In the genomic region with DNA sequence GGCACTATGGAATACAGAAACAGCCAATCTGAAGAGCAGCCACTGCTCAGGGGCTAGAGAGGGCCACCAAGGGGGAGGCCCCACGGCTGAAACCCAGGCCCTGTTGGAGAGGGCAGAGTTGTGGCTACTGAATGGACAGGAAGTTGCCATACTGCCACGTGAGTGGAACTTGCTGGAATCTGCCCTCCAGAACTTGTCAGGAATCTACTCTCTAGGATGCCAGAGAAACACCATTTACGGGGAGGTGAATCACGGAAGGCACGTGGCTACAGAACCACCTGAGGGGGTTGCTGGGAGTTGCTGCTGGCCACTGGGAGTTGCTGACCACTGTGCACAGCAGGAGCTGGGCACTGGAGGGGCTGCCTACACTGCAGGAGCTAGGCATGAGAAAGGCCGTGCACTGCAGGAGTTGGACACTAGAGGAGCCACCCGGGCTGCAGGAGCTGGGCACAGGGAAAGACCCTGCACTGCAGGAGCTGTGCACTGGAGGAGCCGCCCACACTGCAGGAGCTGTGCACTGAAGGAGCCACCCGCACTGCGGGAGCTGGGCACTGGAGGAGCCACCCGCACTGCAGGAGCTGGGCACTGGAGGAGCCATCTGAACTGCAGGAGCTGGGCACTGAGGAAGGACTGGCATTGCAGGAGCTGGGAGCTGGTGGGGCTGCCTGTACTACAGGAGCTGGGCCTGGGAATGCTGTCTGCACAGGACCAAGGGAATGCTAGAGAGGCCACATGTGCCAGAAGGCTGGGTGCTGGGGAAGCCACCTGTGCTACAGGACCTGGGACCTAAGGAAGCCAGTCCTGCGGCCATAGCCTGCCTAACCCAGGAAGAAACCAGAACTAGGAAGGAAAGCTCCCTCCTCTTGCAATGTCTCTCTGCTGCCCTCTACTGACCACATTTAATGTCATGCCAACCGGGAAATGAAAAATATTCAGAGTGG, we compare ENCODE assay signal across 9 cellular contexts.
DNase-seq lines count a peak whose midpoint lies in the region; ATAC-seq and TF ChIP-seq lines count a peak whose summit lies in the region.
"Had no signal": no experiment of that assay in that cellular context is flagged by ENCODE, and none has a peak within 500 bp of the region (broad histone marks: within the 10 kb centered on the region; RNA-seq: fewer than 3 reads in every experiment).

No MANE protein-coding gene starts in this region.

- H3K9me3 ChIP-seq in aorta (ENCODE audit: control insufficient read depth, low read length), result no peaks in the 10 kb centered on the region

- H3K4me3 ChIP-seq in KMS-11 (IDR thresholded peaks at IDR 0.05; ENCODE audit: insufficient read depth, low read depth, low read length) (no peak overlapping the region), aorta (ENCODE audit: low read length in 2 of 2) (no peak overlapping the region)

- peak; percentile 88 for DNase-seq in DMS79 treated with DMSO at 0.1 percent for 48 hours (lab: John Stamatoyannopoulos, UW)
- peak; percentile 79 for DNase-seq in OCI-M1 (lab: John Stamatoyannopoulos, UW)
- peak; percentile 64 for DNase-seq in activated effector memory CD4-positive, alpha-beta T cell treated with anti-CD3 and anti-CD28 coated beads, Interleukin-2, amount 50 U/mL, for 16 hours
- DNase-seq in foreskin melanocyte, result peak; percentile 71
- peak; percentile 63 for DNase-seq in neural crest cell (ENCODE audit: low read depth, low spot score)
- DNase-seq in aorta, result no peak

- no peaks in the 10 kb centered on the region for H3K79me2 ChIP-seq in KMS-11 (ENCODE audit: insufficient read depth, low read depth)

- H2AFZ ChIP-seq in KMS-11 (ENCODE audit: low read depth), result no peak overlapping the region

- intact Hi-C loops in aorta (cut with DNase I), result loop anchor here (2.0 to 10.0 kb wide), 3 partner anchors 585 to 1143 kb away; a partner anchor contains a TSS

- 45 to 48% methylated on average over 13 of the region's 13 CpGs for WGBS in aorta, 2 donors

- peaks cover 5% of the 10 kb centered on the region; the same call in 1 of the 2 replicates for H3K27me3 ChIP-seq in KMS-11 (ENCODE audit: insufficient read depth, low read depth)
- no peaks in the 10 kb centered on the region for H3K27me3 ChIP-seq in aorta (ENCODE audit: control insufficient read depth in 1 of 2, insufficient read depth in 2 of 2, low read length in 1 of 2)

- no peak overlapping the region for H3K27ac Mint-ChIP-seq in neural crest cell (ENCODE audit: unreplicated experiment)
- H3K27ac Mint-ChIP-seq: activated naive CD8-positive, alpha-beta T cell had no signal

- H3K9ac ChIP-seq in KMS-11, result no peak overlapping the region

- no peaks in the 10 kb centered on the region for H3K36me3 ChIP-seq in KMS-11 (ENCODE audit: insufficient read depth)
- H3K36me3 ChIP-seq in aorta (ENCODE audit: control insufficient read depth in 1 of 2, insufficient read depth in 2 of 2, low read length in 1 of 2), result no peaks in the 10 kb centered on the region

- peak; percentile 85 for ATAC-seq in aorta (ENCODE audit: low FRiP score)
- ATAC-seq in HG02852 (IDR thresholded peaks at IDR 0.05; ENCODE audit: unreplicated experiment), result no peak

- peak; percentile 78 for TF ChIP-seq CTCF in KMS-11 (conservative IDR thresholded peaks at IDR 0.05; ENCODE audit: low read depth, low read length)
- TF ChIP-seq CTCF in neural crest cell (conservative IDR thresholded peaks at IDR 0.05), result peak; percentile 87

- no peaks in the 10 kb centered on the region for H3K9me3 Mint-ChIP-seq in neural crest cell

- no peak overlapping the region for H3K4me2 ChIP-seq in KMS-11

- H3K4me1 ChIP-seq in KMS-11 (ENCODE audit: low read depth, poor library complexity, severe bottlenecking) (no peaks in the 10 kb centered on the region), aorta (ENCODE audit: control insufficient read depth in 1 of 2, insufficient read depth in 2 of 2, low read length in 2 of 2) (no peaks in the 10 kb centered on the region)

- H3K4me1 Mint-ChIP-seq in neural crest cell, result peaks cover 19% of the 10 kb centered on the region

- H3K4me3 Mint-ChIP-seq in neural crest cell, result no peak overlapping the region
- H3K4me3 Mint-ChIP-seq: activated naive CD8-positive, alpha-beta T cell had no signal

- H3K36me3 Mint-ChIP-seq in neural crest cell (ENCODE audit: low read depth), result no peaks in the 10 kb centered on the region
- H3K36me3 Mint-ChIP-seq: activated naive CD8-positive, alpha-beta T cell had no signal

- H3K27me3 Mint-ChIP-seq in neural crest cell (ENCODE audit: low read depth), result peaks cover 16% of the 10 kb centered on the region

- no peaks in the 10 kb centered on the region for H4K20me1 ChIP-seq in KMS-11 (ENCODE audit: insufficient read depth)

- H3K27ac ChIP-seq in KMS-11, result no peak overlapping the region
- no peak overlapping the region for H3K27ac ChIP-seq in aorta (ENCODE audit: low read depth in 1 of 2, low read length in 2 of 2)

Comparison
In these comparisons a context has a peak if more than half of its experiments do, and no peak if none do; other contexts are left out.
1. DNase-seq: peak in DMS79 treated with DMSO at 0.1 percent for 48 hours (single experiment), OCI-M1 (single experiment), activated effector memory CD4-positive, alpha-beta T cell treated with anti-CD3 and anti-CD28 coated beads, Interleukin-2, amount 50 U/mL, for 16 hours (single experiment), foreskin melanocyte (single experiment) and neural crest cell (single experiment); none in aorta (0 of 2).